ENCODE assay signal across 10 cellular contexts in the genomic region with DNA sequence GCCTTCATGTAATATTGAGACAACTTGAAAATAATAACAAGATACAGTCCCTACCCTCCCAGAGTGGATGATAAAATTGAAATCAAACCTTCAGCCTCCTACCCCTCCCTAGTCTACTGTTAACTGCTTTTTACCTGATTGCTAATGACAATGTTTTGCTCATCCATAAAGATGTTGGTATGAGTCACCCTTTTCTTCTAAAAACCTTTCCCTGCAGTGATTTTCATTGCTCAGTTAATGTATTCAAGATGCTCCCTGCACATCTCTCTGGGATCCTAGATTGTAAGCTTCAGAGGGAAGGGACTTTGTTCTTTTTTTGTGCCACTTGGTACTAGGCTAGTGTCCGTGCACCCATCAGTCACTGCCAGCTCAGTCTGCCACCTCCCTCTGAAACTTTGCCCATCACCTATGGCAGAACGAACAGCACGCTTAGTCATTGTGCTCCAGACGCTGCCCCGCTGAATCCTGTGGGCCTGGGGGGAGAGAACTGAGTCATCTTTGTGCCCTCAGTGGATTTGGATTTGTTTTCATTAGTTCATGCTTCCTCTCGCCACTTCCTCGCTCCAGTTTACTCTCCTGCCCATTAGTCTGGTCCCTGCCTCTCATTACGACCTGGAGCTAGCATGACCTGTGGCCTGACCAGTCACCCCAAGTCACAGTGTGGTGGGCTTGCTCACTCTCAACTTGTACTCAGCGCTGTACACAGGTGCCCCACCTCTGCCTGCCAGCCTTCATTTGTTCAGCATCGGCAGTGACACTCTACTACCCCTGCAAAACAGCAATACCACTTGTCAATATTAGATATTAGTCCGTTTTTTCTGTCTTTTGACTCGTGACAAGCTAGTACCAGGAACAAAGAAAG.
DNase-seq lines count a peak whose midpoint lies in the region; ATAC-seq, FAIRE-seq and TF ChIP-seq lines count a peak whose summit lies in the region.
"Had no signal": no experiment of that assay in that cellular context is flagged by ENCODE, and none has a peak within 500 bp of the region (broad histone marks: within the 10 kb centered on the region; RNA-seq: fewer than 3 reads in every experiment).

No MANE protein-coding gene starts in this region.

- H3K27me3 ChIP-seq in brain microvascular endothelial cell (replicated peaks) (no peaks in the 10 kb centered on the region), heart left ventricle (no peaks in the 10 kb centered on the region)

- H3K9me3 ChIP-seq in heart left ventricle: peaks cover 0 to 3% (median 0%) of the 10 kb centered on the region in 12 donors

- H3K27ac ChIP-seq in brain microvascular endothelial cell (peak overlapping the region; percentile 3), heart left ventricle (no peak overlapping the region)

- H3K4me1 ChIP-seq in heart left ventricle: no peaks in the 10 kb centered on the region

- 93 to 95% (median 94%) methylated on average over 12 of the region's 12 CpGs for WGBS in heart left ventricle, 4 donors

- H3K36me3 ChIP-seq in brain microvascular endothelial cell (replicated peaks) (peaks cover 4% of the 10 kb centered on the region), heart left ventricle (peaks cover 0 to 70% (median 38%) of the 10 kb centered on the region in 9 donors)

- no peak for ATAC-seq in heart left ventricle

- in situ Hi-C loops in brain microvascular endothelial cell (cut with HindIII; ENCODE audit: low pct_ligation_motif_present, low sequenced_read_pairs): no loop called here

- TF ChIP-seq CTCF in AG09319 (IDR thresholded peaks at IDR 0.05; ENCODE audit: low read depth, low read length) (no peak), brain microvascular endothelial cell (IDR thresholded peaks at IDR 0.05; ENCODE audit: low read depth, low read length, missing control alignments) (no peak), heart left ventricle (IDR thresholded peaks at IDR 0.05) (no peak)

- intact Hi-C loops in heart left ventricle (cut with DNase I): no loop called here
- intact Hi-C loops in posterior vena cava (cut with DNase I): no loop called here

- no peak for FAIRE-seq in HTR-8/SVneo (lab: Jason Lieb, UNC)

- no peak overlapping the region for H3K4me3 ChIP-seq in brain microvascular endothelial cell (ENCODE audit: low read depth, low read length)
- H3K4me3 ChIP-seq in heart left ventricle: no peak overlapping the region

- DNase-seq in AG09319 (ENCODE audit: extremely low read depth, low read depth): peak; percentile 31
- peak; percentile 67 for DNase-seq in HTR-8/SVneo (ENCODE audit: insufficient read length, low spot score)
- peak; percentile 61 for DNase-seq in brain microvascular endothelial cell
- peak; percentile 58 to 84 for DNase-seq in lung microvascular endothelial cell (ENCODE audit: low read depth in 2 of 2)
- DNase-seq in NK-92 (lab: John Stamatoyannopoulos, UW; ENCODE audit: unreplicated experiment): no peak
- DNase-seq in heart left ventricle: no peak
- DNase-seq in NCI-H82 treated with DMSO at 0.1 percent for 48 hours (lab: John Stamatoyannopoulos, UW; ENCODE audit: unreplicated experiment): no peak
- no peak for DNase-seq in posterior vena cava (ENCODE audit: low spot score)
- DNase-seq: COR-L47, H7 had no signal

- no peak for TF ChIP-seq POLR2A in heart left ventricle (IDR thresholded peaks at IDR 0.05)

Comparison
In these comparisons a context has a peak if more than half of its experiments do, and no peak if none do; other contexts are left out.
1. DNase-seq: peak in AG09319 (single experiment), HTR-8/SVneo (single experiment), brain microvascular endothelial cell (single experiment) and lung microvascular endothelial cell (2 of 2); none in NK-92 (single experiment), heart left ventricle (0 of 5), NCI-H82 treated with DMSO at 0.1 percent for 48 hours (single experiment) and posterior vena cava (single experiment).